20 cellular contexts compared by ENCODE assay signal in the genomic region with DNA sequence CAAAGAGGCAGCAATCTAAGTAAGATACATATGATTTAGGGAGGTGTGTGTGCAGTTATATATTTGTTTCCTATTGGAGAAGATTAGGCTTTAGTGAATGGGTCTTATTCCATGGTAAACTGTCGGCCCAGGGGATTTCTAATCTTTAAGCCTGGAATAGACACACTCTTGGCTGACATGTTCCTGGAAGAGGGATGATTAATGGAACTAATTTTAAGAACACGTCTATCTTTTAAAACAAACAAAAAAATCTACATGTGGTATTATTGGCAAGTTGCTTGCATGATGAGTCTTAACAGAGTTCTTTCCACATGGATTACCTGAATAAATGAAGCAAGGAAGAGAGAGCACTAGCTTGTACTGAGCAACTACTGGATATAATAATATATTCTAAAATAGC.
DNase-seq lines count a peak whose midpoint lies in the region; ATAC-seq and TF ChIP-seq lines count a peak whose summit lies in the region.
"Had no signal": no experiment of that assay in that cellular context is flagged by ENCODE, and none has a peak within 500 bp of the region (broad histone marks: within the 10 kb centered on the region; RNA-seq: fewer than 3 reads in every experiment).

No MANE protein-coding gene starts in this region.

- TF ChIP-seq CTCF in choroid plexus epithelial cell (conservative IDR thresholded peaks at IDR 0.05; ENCODE audit: low read depth, low read length) = no peak

- H3K27me3 ChIP-seq in ACC112 (ENCODE audit: insufficient read depth, low read length) = no peaks in the 10 kb centered on the region
- H3K27me3 ChIP-seq: BLaER1 had no signal

- peak overlapping the region; percentile 57 for H2AFZ ChIP-seq in ACC112 (ENCODE audit: low read length, unreplicated experiment)

- no peaks in the 10 kb centered on the region for H3K36me3 ChIP-seq in ACC112 (ENCODE audit: insufficient read depth, low read length)
- H3K36me3 ChIP-seq: BLaER1 had no signal

- ATAC-seq in HG02678 (IDR thresholded peaks at IDR 0.05; ENCODE audit: unreplicated experiment) = no peak
- ATAC-seq in HG03039 (IDR thresholded peaks at IDR 0.05; ENCODE audit: unreplicated experiment) = no peak
- ATAC-seq: HepG2, K562 had no signal

- no peaks in the 10 kb centered on the region for H3K79me2 ChIP-seq in ACC112 (ENCODE audit: control insufficient read depth, insufficient read depth, low read length, unreplicated experiment)

- peak overlapping the region; percentile 38 for H3K27ac ChIP-seq in ACC112 (ENCODE audit: low read depth, low read length)
- H3K27ac ChIP-seq: BLaER1, HL-60 had no signal

- DNase-seq in M059J (ENCODE audit: low read depth) (peak; percentile 6), choroid plexus epithelial cell (ENCODE audit: low read depth) (peak; percentile 13), kidney glomerular epithelial cell (lab: John Stamatoyannopoulos, UW) (peak; percentile 70), NCI-H748 treated with DMSO at 0.1 percent for 48 hours (lab: John Stamatoyannopoulos, UW) (no peak)
- DNase-seq: ACHN; CD4-positive, alpha-beta T cell; COR-L47; DMS79; NCI-H1092; NCI-H1436; NCI-H187 treated with DMSO at 0.1 percent for 48 hours; NCI-H2107; SHP77 had no signal

- H3K4me3 ChIP-seq in ACC112 (ENCODE audit: low read depth, low read length) = no peak overlapping the region
- no peak overlapping the region for H3K4me3 ChIP-seq in choroid plexus epithelial cell (ENCODE audit: low read depth, low read length)
- H3K4me3 ChIP-seq: BLaER1, K562 had no signal

- H3K4me1 ChIP-seq in ACC112 (ENCODE audit: control insufficient read depth, insufficient read depth, low read length, unreplicated experiment) = peaks cover 39% of the 10 kb centered on the region
- H3K4me1 ChIP-seq: BLaER1 had no signal
